In the genomic region with DNA sequence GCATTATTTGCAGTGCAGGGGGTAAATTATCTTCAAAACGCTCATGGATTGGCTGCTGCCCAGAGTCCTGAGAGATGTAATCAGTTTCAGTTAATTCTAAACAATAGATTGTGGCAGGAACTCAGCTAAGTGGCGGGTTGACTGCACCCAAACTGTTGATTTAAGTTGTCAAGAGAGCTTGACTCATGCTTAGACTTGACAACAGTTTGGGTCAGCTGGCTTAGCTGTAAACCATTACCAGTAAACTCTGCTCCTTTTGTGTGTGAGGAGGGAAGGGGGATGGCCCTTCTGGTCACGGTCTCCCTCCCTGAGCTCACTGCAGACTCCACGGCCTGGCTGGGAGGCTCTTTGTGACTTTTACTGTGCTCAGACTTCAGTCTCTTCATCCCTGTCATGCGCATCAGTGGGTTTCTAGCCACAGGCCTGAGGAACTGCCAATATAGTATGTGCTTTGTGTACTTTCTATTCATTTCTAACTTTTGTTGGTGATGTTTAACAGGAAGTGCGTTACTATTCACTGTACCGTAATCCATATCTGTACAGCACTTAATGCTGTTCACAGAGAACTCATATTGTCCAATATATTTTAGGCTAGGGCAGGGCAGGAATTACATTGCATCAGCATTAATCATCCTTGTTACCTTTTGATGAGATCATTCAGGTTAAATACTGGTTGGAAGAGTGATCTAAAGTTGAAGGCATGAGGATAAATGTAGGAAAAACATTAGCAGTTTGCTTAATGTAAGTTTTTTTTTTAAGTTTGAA, we compare ENCODE assay signal across 8 cellular contexts.
DNase-seq lines count a peak whose midpoint lies in the region; ATAC-seq and TF ChIP-seq lines count a peak whose summit lies in the region.

No MANE protein-coding gene starts in this region.

- H3K9me2 ChIP-seq in PC-9 (ENCODE audit: insufficient read depth): no peaks in the 10 kb centered on the region

- H3K4me3 Mint-ChIP-seq in T-cell: no peak overlapping the region

- H3F3A ChIP-seq in PC-9 (ENCODE audit: insufficient read depth, low read depth): peaks cover 11% of the 10 kb centered on the region; the same call in 1 of the 2 replicates

- no peaks in the 10 kb centered on the region for H4K20me1 ChIP-seq in PC-9 (ENCODE audit: insufficient read depth)

- DNase-seq in SIG-M5 treated with dmso at 0.1 percent for 504 hours (lab: John Stamatoyannopoulos, UW; ENCODE audit: unreplicated experiment) (peak; percentile 19), SIG-M5 (lab: John Stamatoyannopoulos, UW) (no peak), PC-9 (peak; percentile 62 to 77), kidney epithelial cell (ENCODE audit: low read depth) (peak; percentile 99), T-cell (no peak)
- no peak for DNase-seq in activated CD4-positive, alpha-beta T cell treated with anti-CD3 and anti-CD28 coated beads, Interleukin-2, amount 50 U/mL, for 1 hour
- no peak for DNase-seq in activated effector memory CD4-positive, alpha-beta T cell treated with anti-CD3 and anti-CD28 coated beads, Interleukin-2, amount 50 U/mL, for 16 hours

- H3K36me3 Mint-ChIP-seq in T-cell: peaks cover 53% of the 10 kb centered on the region

- POLR2A ChIA-PET in PC-9 (lab: Charles Lee; ENCODE audit: unreplicated experiment): interaction anchor here (0.6 to 1.1 kb wide), 6 partner anchors 8 to 710 kb away, joined by 3 to 16 read pairs (median 4); no protein-coding TSS in a partner anchor
- POLR2A ChIA-PET in T-cell (lab: Charles Lee): no interaction called here

- H3K4me2 ChIP-seq in PC-9: peak overlapping the region; percentile 30

- no peaks in the 10 kb centered on the region for H3K27me3 ChIP-seq in PC-9 (ENCODE audit: insufficient read depth, low read depth)
- H3K27me3 ChIP-seq in kidney epithelial cell (ENCODE audit: control insufficient read depth, insufficient read depth, low read length): no peaks in the 10 kb centered on the region

- no peaks in the 10 kb centered on the region for H3K36me3 ChIP-seq in PC-9 (ENCODE audit: low read depth)
- no peaks in the 10 kb centered on the region for H3K36me3 ChIP-seq in kidney epithelial cell (ENCODE audit: control insufficient read depth, insufficient read depth, low read length)

- H3K27ac ChIP-seq in PC-9: peak overlapping the region; percentile 78

- BruUV-seq in PC-9 (replicated peaks; lab: Mats Ljungman, UMichigan): TSS peak; percentile 96

- H3K4me3 ChIP-seq in PC-9 (no peak overlapping the region), kidney epithelial cell (ENCODE audit: low read depth, low read length) (no peak overlapping the region)

- CTCF ChIA-PET in PC-9 (lab: Charles Lee) (interaction anchor here (0.8 kb wide), 1 partner anchor 458 kb away, joined by 3 read pairs; no protein-coding TSS in a partner anchor), T-cell (lab: Charles Lee) (no interaction called here)

- peaks cover 0 to 18% (median 4%) of the 10 kb centered on the region in 3 donors for H3K9me3 Mint-ChIP-seq in T-cell

- H3K27ac Mint-ChIP-seq in T-cell: no peak overlapping the region

- TF ChIP-seq CTCF in PC-9 (conservative IDR thresholded peaks at IDR 0.05) (no peak), kidney epithelial cell (IDR thresholded peaks at IDR 0.05; ENCODE audit: insufficient read depth, low read length, poor library complexity, severe bottlenecking) (no peak)

- H2AFZ ChIP-seq in PC-9: no peak overlapping the region

- intact Hi-C loops in PC-9 (cut with micrococcal nuclease; ENCODE audit: unreplicated experiment): loop anchor here (1.0 to 5.0 kb wide), 6 partner anchors 145 to 1805 kb away; no protein-coding TSS in a partner anchor

- peaks cover 26% of the 10 kb centered on the region for H3K4me1 ChIP-seq in PC-9 (replicated peaks; ENCODE audit: insufficient read depth)

- peaks cover 35% of the 10 kb centered on the region for H3K9me3 ChIP-seq in PC-9 (ENCODE audit: insufficient read depth, low read depth)

- no peaks in the 10 kb centered on the region for H3K27me3 Mint-ChIP-seq in T-cell

- H3K4me1 Mint-ChIP-seq in T-cell: peaks cover 0 to 2% (median 0%) of the 10 kb centered on the region in 3 donors

- ATAC-seq in HG03175 (IDR thresholded peaks at IDR 0.05; ENCODE audit: unreplicated experiment) (peak; percentile 89), T-cell (replicated peaks in 1 of 4) (no peak)

- H3K79me2 ChIP-seq in PC-9 (ENCODE audit: low read depth): no peaks in the 10 kb centered on the region

Comparison
In these comparisons a context has a peak if more than half of its experiments do, and no peak if none do; other contexts are left out.
1. DNase-seq: peak in SIG-M5 treated with dmso at 0.1 percent for 504 hours (single experiment), PC-9 (2 of 2) and kidney epithelial cell (single experiment); none in SIG-M5 (single experiment), activated CD4-positive, alpha-beta T cell treated with anti-CD3 and anti-CD28 coated beads, Interleukin-2, amount 50 U/mL, for 1 hour (single experiment), T-cell (0 of 34) and activated effector memory CD4-positive, alpha-beta T cell treated with anti-CD3 and anti-CD28 coated beads, Interleukin-2, amount 50 U/mL, for 16 hours (single experiment).